In genomic region chr19:17002455-17002854, GRCh38 we compare ENCODE assay signal across 1 cellular context.
TF ChIP-seq lines count a peak whose summit lies in the region.

No MANE protein-coding gene starts in this region.

TF ChIP-seq in H1, 55 proteins besides CTCF, POLR2A, EP300 and RAD21 (continued from another document):
- TF ChIP-seq POLR2AphosphoS5 (IDR thresholded peaks at IDR 0.05; ENCODE audit: low read depth, low read length) = no peak
- TF ChIP-seq MAFK (IDR thresholded peaks at IDR 0.05; ENCODE audit: low read depth, low read length) = no peak
- no peak for TF ChIP-seq TBP (IDR thresholded peaks at IDR 0.05; ENCODE audit: low read depth, low read length)
